In genomic region chr12:104090685-104091084, GRCh38 we compare ENCODE assay signal across 1 cellular context.
TF ChIP-seq lines count a peak whose summit lies in the region.

No MANE protein-coding gene starts in this region.

TF ChIP-seq in HepG2, 621 proteins besides CTCF, POLR2A, EP300 and RAD21:
- TF ChIP-seq ZFP82 (CRISPR knock-in tag; IDR thresholded peaks at IDR 0.05; ENCODE audit: borderline replicate concordance) (no peak), CCAR2 (optimal IDR thresholded peaks at IDR 0.05; ENCODE audit: low read depth, low read length) (no peak), RBM22 (optimal IDR thresholded peaks at IDR 0.05; ENCODE audit: low read length) (no peak)
